ENCODE assay signal across 29 cellular contexts in the genomic region with DNA sequence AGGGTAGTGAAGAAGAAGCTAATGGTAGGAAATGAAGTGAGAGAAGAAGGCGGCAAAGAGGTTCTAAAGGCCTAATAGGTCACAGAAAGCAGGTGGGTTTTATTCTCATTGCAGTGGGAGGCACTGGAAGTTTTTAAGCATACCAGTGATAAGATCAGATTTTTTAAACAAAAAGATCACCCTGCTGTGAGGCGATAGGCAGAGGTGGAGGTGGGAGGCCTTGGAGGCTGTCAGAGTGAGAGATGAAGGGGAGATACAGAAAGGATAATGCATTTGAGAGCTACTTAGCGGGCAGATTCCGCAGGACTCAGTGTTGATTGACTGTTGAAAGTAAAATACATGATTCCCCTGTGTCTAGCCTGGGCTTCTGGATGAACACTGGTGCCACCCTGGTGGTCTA.
"Had no signal": no experiment of that assay in that cellular context is flagged by ENCODE, and none has a peak within 500 bp of the region (broad histone marks: within the 10 kb centered on the region; RNA-seq: fewer than 3 reads in every experiment).

No MANE protein-coding gene starts in this region.

- H3K4me3 ChIP-seq: SJSA1 had no signal

- H3K4me3 Mint-ChIP-seq: activated CD4-positive, alpha-beta memory T cell treated with anti-CD3 and anti-CD28 coated beads for 36 hours; activated naive CD4-positive, alpha-beta T cell treated with anti-CD3 and anti-CD28 coated beads, Interleukin-2, amount 10 ng/mL, durations not matched to agents 7 days and 5 days; activated naive CD8-positive, alpha-beta T cell; activated naive CD8-positive, alpha-beta T cell treated with anti-CD3 and anti-CD28 coated beads, Interleukin-2, amount 50 U/mL, for 24 hours; brain; T-cell had no signal

- H3K27ac ChIP-seq: SJSA1, WERI-Rb-1 had no signal

- H3K27ac Mint-ChIP-seq: activated CD4-positive, alpha-beta memory T cell treated with anti-CD3 and anti-CD28 coated beads for 36 hours; activated naive CD4-positive, alpha-beta T cell treated with anti-CD3 and anti-CD28 coated beads, Interleukin-2, amount 10 ng/mL, durations not matched to agents 7 days and 5 days; activated naive CD8-positive, alpha-beta T cell; activated naive CD8-positive, alpha-beta T cell treated with anti-CD3 and anti-CD28 coated beads, Interleukin-2, amount 50 U/mL, for 24 hours; brain; T-cell had no signal

- H3K36me3 Mint-ChIP-seq: activated CD4-positive, alpha-beta memory T cell treated with anti-CD3 and anti-CD28 coated beads for 36 hours; activated naive CD4-positive, alpha-beta T cell treated with anti-CD3 and anti-CD28 coated beads, Interleukin-2, amount 10 ng/mL, durations not matched to agents 7 days and 5 days; activated naive CD8-positive, alpha-beta T cell; brain; T-cell had no signal

- DNase-seq: activated CD4-positive, alpha-beta memory T cell treated with anti-CD3 and anti-CD28 coated beads for 36 hours; activated CD4-positive, alpha-beta T cell treated with anti-CD3 and anti-CD28 coated beads, Interleukin-2, amount 50 U/mL, for 1 hour; activated CD8-positive, alpha-beta memory T cell treated with anti-CD3 and anti-CD28 coated beads, Interleukin-2, amount 50 U/mL, for 4 hours; activated gamma-delta T cell treated with Interleukin-2 at 50 U/mL for 16 hours; activated naive CD4-positive, alpha-beta T cell treated with anti-CD3 and anti-CD28 coated beads, Interleukin-2, amount 10 ng/mL, durations not matched to agents 7 days and 5 days; activated naive CD8-positive, alpha-beta T cell treated with anti-CD3 and anti-CD28 coated beads, Interleukin-2, amount 50 U/mL, for 24 hours; anterior cingulate cortex; caudate nucleus; cerebellar nuclear complex; Karpas-422; KBM-7; NCI-H1105; NCI-H1417 treated with DMSO at 0.1 percent for 48 hours; NCI-H187; NCI-H2029 treated with DMSO at 0.1 percent for 48 hours; NCI-H2107; NCI-H226; NCI-H446 treated with DMSO at 0.1 percent for 48 hours; NCI-H524; SHP77 treated with DMSO at 0.1 percent for 48 hours; T-cell; T-helper 2 cell; T-helper 9 cell; WERI-Rb-1 had no signal

- H3K4me1 Mint-ChIP-seq: activated naive CD8-positive, alpha-beta T cell treated with anti-CD3 and anti-CD28 coated beads, Interleukin-2, amount 50 U/mL, for 24 hours had no signal

- H3K9me3 ChIP-seq: SJSA1 had no signal

- ATAC-seq: activated naive CD8-positive, alpha-beta T cell treated with anti-CD3 and anti-CD28 coated beads, Interleukin-2, amount 50 U/mL, for 24 hours; Panc1; SK-N-SH treated with all-trans-retinoic acid at 6 μM for 48 hours; T-cell had no signal

- H3K36me3 ChIP-seq: SJSA1, WERI-Rb-1 had no signal

- H3K9me3 Mint-ChIP-seq: activated CD4-positive, alpha-beta memory T cell treated with anti-CD3 and anti-CD28 coated beads for 36 hours; activated naive CD4-positive, alpha-beta T cell treated with anti-CD3 and anti-CD28 coated beads, Interleukin-2, amount 10 ng/mL, durations not matched to agents 7 days and 5 days; activated naive CD8-positive, alpha-beta T cell treated with anti-CD3 and anti-CD28 coated beads, Interleukin-2, amount 50 U/mL, for 24 hours; brain; T-cell had no signal

- H3K4me1 ChIP-seq: SJSA1 had no signal

- H3K27me3 ChIP-seq: SJSA1 had no signal

- H3K27me3 Mint-ChIP-seq: activated CD4-positive, alpha-beta memory T cell treated with anti-CD3 and anti-CD28 coated beads for 36 hours; activated naive CD8-positive, alpha-beta T cell; brain had no signal
